Comparison of ENCODE assay signal across 32 cellular contexts in genomic region chr10:30357806-30358205, GRCh38.
"Had no signal": no experiment of that assay in that cellular context is flagged by ENCODE, and none has a peak within 500 bp of the region (broad histone marks: within the 10 kb centered on the region; RNA-seq: fewer than 3 reads in every experiment).

No MANE protein-coding gene starts in this region.

- H3K4me3 Mint-ChIP-seq: activated CD8-positive, alpha-beta T cell treated with anti-CD3 and anti-CD28 coated beads for 36 hours; activated naive CD8-positive, alpha-beta T cell; activated T-helper 1 cell treated with anti-CD3 and anti-CD28 coated beads, Interleukin-12 subunit alpha, Interleukin-12 subunit beta, Interleukin-2, Interleukin-4 antibody, amounts not matched to agents 30 ng/mL and 10 ng/mL and 1 ng/mL, durations not matched to agents 14 hours and 24 hours and 36 hours; central memory CD8-positive, alpha-beta T cell; dendritic cell treated with granulocyte-macrophage colony-stimulating factor and Interleukin-4, amounts not matched to agents 40 ng/mL and 50 ng/mL, for 4 days had no signal

- H3K27ac Mint-ChIP-seq: activated CD8-positive, alpha-beta T cell treated with anti-CD3 and anti-CD28 coated beads for 36 hours; activated naive CD8-positive, alpha-beta T cell; activated T-helper 1 cell treated with anti-CD3 and anti-CD28 coated beads, Interleukin-12 subunit alpha, Interleukin-12 subunit beta, Interleukin-2, Interleukin-4 antibody, amounts not matched to agents 30 ng/mL and 10 ng/mL and 1 ng/mL, durations not matched to agents 14 hours and 24 hours and 36 hours; activated T-helper 2 cell treated with anti-CD3 and anti-CD28 coated beads, Interferon-gamma antibody, Interleukin-2, Interleukin-4, amounts not matched to agents 10 μg/mL and 5 μg/mL and 100 μg/mL, durations not matched to agents 14 hours and 24 hours and 36 hours had no signal

- ATAC-seq: activated CD8-positive, alpha-beta T cell treated with anti-CD3 and anti-CD28 coated beads for 36 hours; gastroesophageal sphincter; heart right ventricle had no signal

- H2AFZ ChIP-seq: hepatocyte had no signal

- H3K79me2 ChIP-seq: hepatocyte had no signal

- H3K27me3 ChIP-seq: brain microvascular endothelial cell, esophagus squamous epithelium, heart right ventricle, hepatocyte had no signal

- H3K36me3 Mint-ChIP-seq: activated naive CD8-positive, alpha-beta T cell had no signal

- H3K27ac ChIP-seq: brain microvascular endothelial cell, coronary artery, dorsolateral prefrontal cortex, esophagus squamous epithelium, gastroesophageal sphincter, heart right ventricle, hepatocyte had no signal

- H3K4me2 ChIP-seq: hepatocyte had no signal

- H3K4me3 ChIP-seq: coronary artery, dorsolateral prefrontal cortex, esophagus squamous epithelium, gastroesophageal sphincter, heart right ventricle, hepatocyte had no signal

- H3K9me3 Mint-ChIP-seq: activated CD8-positive, alpha-beta T cell treated with anti-CD3 and anti-CD28 coated beads for 36 hours; activated T-helper 1 cell treated with anti-CD3 and anti-CD28 coated beads, Interleukin-12 subunit alpha, Interleukin-12 subunit beta, Interleukin-2, Interleukin-4 antibody, amounts not matched to agents 30 ng/mL and 10 ng/mL and 1 ng/mL, durations not matched to agents 14 hours and 24 hours and 36 hours; activated T-helper 2 cell treated with anti-CD3 and anti-CD28 coated beads, Interferon-gamma antibody, Interleukin-2, Interleukin-4, amounts not matched to agents 10 μg/mL and 5 μg/mL and 100 μg/mL, durations not matched to agents 14 hours and 24 hours and 36 hours; central memory CD8-positive, alpha-beta T cell; dendritic cell treated with granulocyte-macrophage colony-stimulating factor and Interleukin-4, amounts not matched to agents 40 ng/mL and 50 ng/mL, for 4 days had no signal

- H3K36me3 ChIP-seq: brain microvascular endothelial cell, esophagus squamous epithelium, gastroesophageal sphincter, heart right ventricle had no signal

- FAIRE-seq: astrocyte, bronchial epithelial cell had no signal

- H3K9me3 ChIP-seq: esophagus squamous epithelium, gastroesophageal sphincter, heart right ventricle had no signal

- H3K4me1 ChIP-seq: gastroesophageal sphincter had no signal

- DNase-seq: activated CD4-positive, alpha-beta T cell treated with anti-CD3 and anti-CD28 coated beads for 4 hours; activated CD4-positive, alpha-beta T cell treated with anti-CD3 and anti-CD28 coated beads, Interleukin-2, amount 50 U/mL, for 1 hour; activated CD4-positive, alpha-beta T cell treated with anti-CD3 and anti-CD28 coated beads, Interleukin-2, amount 50 U/mL, for 48 hours; activated CD4-positive, CD25-positive, alpha-beta regulatory T cell; activated CD4-positive, CD25-positive, alpha-beta regulatory T cell treated with anti-CD3 and anti-CD28 coated beads, Interleukin-2, amount 50 U/mL, for 72 hours; activated CD8-positive, alpha-beta T cell treated with anti-CD3 and anti-CD28 coated beads for 36 hours; activated gamma-delta T cell treated with Interleukin-2 at 50 U/mL for 16 hours; activated naive CD4-positive, alpha-beta T cell treated with anti-CD3 and anti-CD28 coated beads, Interleukin-2, amount 50 U/mL, for 16 hours; activated naive CD4-positive, alpha-beta T cell treated with Interleukin-2 at 50 U/mL for 16 hours; activated T-cell treated with anti-CD3 and anti-CD28 coated beads, Interleukin-2, amount 50 U/mL, for 1 hour; activated T-cell treated with anti-CD3 and anti-CD28 coated beads, Interleukin-2, amount 50 U/mL, for 48 hours; amniotic stem cell; anterior cingulate cortex; brain microvascular endothelial cell; dorsolateral prefrontal cortex; effector memory CD4-positive, alpha-beta T cell; erythroblast; esophagus squamous epithelium; foreskin melanocyte; heart right ventricle; T-helper 1 cell; T-helper 2 cell had no signal
